ENCODE assay signal across 33 cellular contexts in genomic region chr11:24516658-24517057, GRCh38. TPM values are rescaled to one million over a fixed set of nuclear protein-coding genes. Genes with fewer than 3 reads are reported as not detected.
"Had no signal": no experiment of that assay in that cellular context is flagged by ENCODE, and none has a peak within 500 bp of the region (broad histone marks: within the 10 kb centered on the region; RNA-seq: fewer than 3 reads in every experiment).

No MANE protein-coding gene starts in this region.

- H3K4me3 Mint-ChIP-seq: activated CD4-positive, alpha-beta memory T cell treated with anti-CD3 and anti-CD28 coated beads for 36 hours; activated CD4-positive, alpha-beta T cell treated with anti-CD3 and anti-CD28 coated beads for 36 hours; activated CD4-positive, alpha-beta T cell treated with anti-CD3 and anti-CD28 coated beads, Interleukin-2, amount 10 ng/mL, durations not matched to agents 24 days and 14 days; activated CD8-positive, alpha-beta T cell treated with anti-CD3 and anti-CD28 coated beads, Interleukin-2, amount 10 ng/mL, durations not matched to agents 7 days and 5 days; activated naive CD4-positive, alpha-beta T cell treated with anti-CD3 and anti-CD28 coated beads, Interleukin-2, amount 10 ng/mL, durations not matched to agents 7 days and 5 days; activated naive CD8-positive, alpha-beta T cell treated with anti-CD3 and anti-CD28 coated beads, Interleukin-2, amount 10 ng/mL, durations not matched to agents 7 days and 5 days; activated T-cell treated with anti-CD3 and anti-CD28 coated beads, Interleukin-2, amount 50 U/mL, for 24 hours; activated T-cell treated with anti-CD3 and anti-CD28 coated beads, Interleukin-2, amount 50 U/mL, for 72 hours; effector memory CD8-positive, alpha-beta T cell; T-helper 17 cell; T-helper 2 cell treated with Interferon-gamma antibody and Interleukin-4, amounts not matched to agents 5 μg/mL and 100 μg/mL, for 36 hours had no signal

- H3K27ac ChIP-seq: brain microvascular endothelial cell, esophagus muscularis mucosa, foreskin keratinocyte, gastrocnemius medialis, heart left ventricle, WERI-Rb-1 had no signal

- H3K4me3 ChIP-seq: esophagus muscularis mucosa, gastrocnemius medialis, heart left ventricle had no signal

- DNase-seq: activated CD4-positive, alpha-beta memory T cell treated with anti-CD3 and anti-CD28 coated beads for 36 hours; activated CD4-positive, alpha-beta T cell treated with anti-CD3 and anti-CD28 coated beads for 36 hours; activated CD4-positive, alpha-beta T cell treated with anti-CD3 and anti-CD28 coated beads, Interleukin-2, amount 10 ng/mL, durations not matched to agents 24 days and 14 days; activated CD4-positive, CD25-positive, alpha-beta regulatory T cell; activated CD4-positive, CD25-positive, alpha-beta regulatory T cell treated with anti-CD3 and anti-CD28 coated beads, Interleukin-2, amount 50 U/mL, for 72 hours; activated CD8-positive, alpha-beta memory T cell treated with anti-CD3 and anti-CD28 coated beads, Interleukin-2, amount 50 U/mL, for 48 hours; activated CD8-positive, alpha-beta T cell treated with anti-CD3 and anti-CD28 coated beads, Interleukin-2, amount 10 ng/mL, durations not matched to agents 7 days and 5 days; activated gamma-delta T cell; activated naive CD4-positive, alpha-beta T cell; activated naive CD4-positive, alpha-beta T cell treated with anti-CD3 and anti-CD28 coated beads, Interleukin-2, amount 10 ng/mL, durations not matched to agents 7 days and 5 days; activated naive CD8-positive, alpha-beta T cell treated with anti-CD3 and anti-CD28 coated beads, Interleukin-2, amount 10 ng/mL, durations not matched to agents 7 days and 5 days; activated T-cell treated with anti-CD3 and anti-CD28 coated beads for 4 hours; activated T-cell treated with anti-CD3 and anti-CD28 coated beads, Interleukin-2, amount 50 U/mL, for 24 hours; activated T-cell treated with anti-CD3 and anti-CD28 coated beads, Interleukin-2, amount 50 U/mL, for 72 hours; anterior cingulate cortex; brain microvascular endothelial cell; caudate nucleus; cortex of kidney; dermis blood vessel endothelial cell; effector CD4-positive, alpha-beta T cell; effector memory CD8-positive, alpha-beta T cell; erythroblast; foreskin keratinocyte; gastrocnemius medialis; glutamatergic neuron; heart left ventricle; T-helper 17 cell; T1000; WERI-Rb-1 had no signal

- H3K36me3 ChIP-seq: brain microvascular endothelial cell, esophagus muscularis mucosa, gastrocnemius medialis, heart left ventricle, WERI-Rb-1 had no signal

- H3K9me3 Mint-ChIP-seq: activated CD4-positive, alpha-beta T cell treated with anti-CD3 and anti-CD28 coated beads, Interleukin-2, amount 10 ng/mL, durations not matched to agents 24 days and 14 days; activated naive CD8-positive, alpha-beta T cell treated with anti-CD3 and anti-CD28 coated beads, Interleukin-2, amount 10 ng/mL, durations not matched to agents 7 days and 5 days had no signal

- H3K27me3 ChIP-seq: brain microvascular endothelial cell, esophagus muscularis mucosa, foreskin keratinocyte, gastrocnemius medialis, heart left ventricle had no signal

- H3K36me3 Mint-ChIP-seq: activated CD4-positive, alpha-beta memory T cell treated with anti-CD3 and anti-CD28 coated beads for 36 hours; activated naive CD4-positive, alpha-beta T cell treated with anti-CD3 and anti-CD28 coated beads, Interleukin-2, amount 10 ng/mL, durations not matched to agents 7 days and 5 days; activated naive CD4-positive, alpha-beta T cell treated with anti-CD3 and anti-CD28 coated beads, Interleukin-2, amount 50 U/mL, for 72 hours; activated naive CD8-positive, alpha-beta T cell treated with anti-CD3 and anti-CD28 coated beads, Interleukin-2, amount 10 ng/mL, durations not matched to agents 7 days and 5 days had no signal

- H3K27me3 Mint-ChIP-seq: activated CD4-positive, alpha-beta memory T cell treated with anti-CD3 and anti-CD28 coated beads for 36 hours; activated CD4-positive, alpha-beta T cell treated with anti-CD3 and anti-CD28 coated beads for 36 hours; activated CD4-positive, alpha-beta T cell treated with anti-CD3 and anti-CD28 coated beads, Interleukin-2, amount 10 ng/mL, durations not matched to agents 24 days and 14 days; activated naive CD4-positive, alpha-beta T cell treated with anti-CD3 and anti-CD28 coated beads, Interleukin-2, amount 10 ng/mL, durations not matched to agents 7 days and 5 days; activated naive CD8-positive, alpha-beta T cell treated with anti-CD3 and anti-CD28 coated beads, Interleukin-2, amount 10 ng/mL, durations not matched to agents 7 days and 5 days; activated T-cell treated with anti-CD3 and anti-CD28 coated beads, Interleukin-2, amount 50 U/mL, for 24 hours; effector memory CD8-positive, alpha-beta T cell; T-helper 17 cell had no signal

- ATAC-seq: activated CD4-positive, alpha-beta T cell treated with anti-CD3 and anti-CD28 coated beads for 36 hours; activated CD8-positive, alpha-beta T cell treated with anti-CD3 and anti-CD28 coated beads, Interleukin-2, amount 10 ng/mL, durations not matched to agents 7 days and 5 days; activated naive CD4-positive, alpha-beta T cell treated with anti-CD3 and anti-CD28 coated beads, Interleukin-2, amount 50 U/mL, for 72 hours; activated T-cell treated with anti-CD3 and anti-CD28 coated beads, Interleukin-2, amount 50 U/mL, for 72 hours; effector memory CD8-positive, alpha-beta T cell; foreskin keratinocyte; gastrocnemius medialis; heart left ventricle; T-helper 17 cell had no signal

- H3K4me1 ChIP-seq: esophagus muscularis mucosa, foreskin keratinocyte, gastrocnemius medialis, heart left ventricle had no signal

- H3K4me1 Mint-ChIP-seq: activated CD4-positive, alpha-beta T cell treated with anti-CD3 and anti-CD28 coated beads for 36 hours; activated CD4-positive, alpha-beta T cell treated with anti-CD3 and anti-CD28 coated beads, Interleukin-2, amount 10 ng/mL, durations not matched to agents 24 days and 14 days; activated naive CD4-positive, alpha-beta T cell treated with anti-CD3 and anti-CD28 coated beads, Interleukin-2, amount 10 ng/mL, durations not matched to agents 7 days and 5 days; activated naive CD8-positive, alpha-beta T cell treated with anti-CD3 and anti-CD28 coated beads, Interleukin-2, amount 10 ng/mL, durations not matched to agents 7 days and 5 days; T-helper 17 cell had no signal

- H3K9me3 ChIP-seq: esophagus muscularis mucosa, gastrocnemius medialis, heart left ventricle had no signal

- H3K27ac Mint-ChIP-seq: activated CD4-positive, alpha-beta memory T cell treated with anti-CD3 and anti-CD28 coated beads for 36 hours; activated CD4-positive, alpha-beta T cell treated with anti-CD3 and anti-CD28 coated beads for 36 hours; activated CD4-positive, alpha-beta T cell treated with anti-CD3 and anti-CD28 coated beads, Interleukin-2, amount 10 ng/mL, durations not matched to agents 24 days and 14 days; activated CD8-positive, alpha-beta T cell treated with anti-CD3 and anti-CD28 coated beads, Interleukin-2, amount 10 ng/mL, durations not matched to agents 7 days and 5 days; activated naive CD4-positive, alpha-beta T cell treated with anti-CD3 and anti-CD28 coated beads, Interleukin-2, amount 10 ng/mL, durations not matched to agents 7 days and 5 days; activated naive CD4-positive, alpha-beta T cell treated with anti-CD3 and anti-CD28 coated beads, Interleukin-2, amount 50 U/mL, for 72 hours; activated naive CD8-positive, alpha-beta T cell treated with anti-CD3 and anti-CD28 coated beads, Interleukin-2, amount 10 ng/mL, durations not matched to agents 7 days and 5 days; activated T-cell treated with anti-CD3 and anti-CD28 coated beads, Interleukin-2, amount 50 U/mL, for 24 hours; activated T-cell treated with anti-CD3 and anti-CD28 coated beads, Interleukin-2, amount 50 U/mL, for 72 hours; effector memory CD8-positive, alpha-beta T cell; T-helper 17 cell; T-helper 2 cell treated with Interferon-gamma antibody and Interleukin-4, amounts not matched to agents 5 μg/mL and 100 μg/mL, for 36 hours had no signal

RNA-seq across cellular contexts. Expression of gene LUZP2, which starts 19.8 kb away (rescaled TPM):
- total RNA-seq: activated CD4-positive, alpha-beta memory T cell treated with anti-CD3 and anti-CD28 coated beads for 36 hours; activated CD4-positive, alpha-beta T cell treated with anti-CD3 and anti-CD28 coated beads for 36 hours; activated CD4-positive, alpha-beta T cell treated with anti-CD3 and anti-CD28 coated beads, Interleukin-2, amount 10 ng/mL, durations not matched to agents 24 days and 14 days; activated CD8-positive, alpha-beta T cell treated with anti-CD3 and anti-CD28 coated beads, Interleukin-2, amount 10 ng/mL, durations not matched to agents 7 days and 5 days; activated naive CD4-positive, alpha-beta T cell treated with anti-CD3 and anti-CD28 coated beads, Interleukin-2, amount 50 U/mL, for 72 hours; activated naive CD8-positive, alpha-beta T cell treated with anti-CD3 and anti-CD28 coated beads, Interleukin-2, amount 10 ng/mL, durations not matched to agents 7 days and 5 days; activated T-cell treated with anti-CD3 and anti-CD28 coated beads, Interleukin-2, amount 50 U/mL, for 72 hours; bronchial epithelial cell; dermis blood vessel endothelial cell; gastrocnemius medialis; T-helper 17 cell had no signal
